ENCODE assay signal across 18 cellular contexts in genomic region chr2:27652790-27653189, GRCh38. TPM values are rescaled to one million over a fixed set of nuclear protein-coding genes. Genes with fewer than 3 reads are reported as not detected.
A peak's percentile ranks its signal among the peaks of the same experiment; 100 is the strongest.
DNase-seq lines count a peak whose midpoint lies in the region; ATAC-seq and TF ChIP-seq lines count a peak whose summit lies in the region.
"Had no signal": no experiment of that assay in that cellular context is flagged by ENCODE, and none has a peak within 500 bp of the region (broad histone marks: within the 10 kb centered on the region; RNA-seq: fewer than 3 reads in every experiment).

No MANE protein-coding gene starts in this region.

- peaks cover 56% of the 10 kb centered on the region for H3K36me3 Mint-ChIP-seq in activated CD8-positive, alpha-beta T cell treated with anti-CD3 and anti-CD28 coated beads for 36 hours (ENCODE audit: low read depth)
- peaks cover 60% of the 10 kb centered on the region for H3K36me3 Mint-ChIP-seq in activated CD8-positive, alpha-beta T cell treated with anti-CD3 and anti-CD28 coated beads, Interleukin-2, amount 10 ng/mL, durations not matched to agents 7 days and 5 days (ENCODE audit: low read depth)
- H3K36me3 Mint-ChIP-seq in CD8-positive, alpha-beta T cell = peaks cover 86% of the 10 kb centered on the region
- peaks cover 73% of the 10 kb centered on the region for H3K36me3 Mint-ChIP-seq in activated T-helper 2 cell treated with anti-CD3 and anti-CD28 coated beads, Interferon-gamma antibody, Interleukin-2, Interleukin-4, amounts not matched to agents 10 μg/mL and 5 μg/mL and 100 μg/mL, durations not matched to agents 14 hours and 24 hours and 36 hours (ENCODE audit: low read depth)

- H3K4me3 Mint-ChIP-seq in activated CD8-positive, alpha-beta T cell treated with anti-CD3 and anti-CD28 coated beads for 36 hours = no peak overlapping the region
- H3K4me3 Mint-ChIP-seq in activated CD8-positive, alpha-beta T cell treated with anti-CD3 and anti-CD28 coated beads, Interleukin-2, amount 10 ng/mL, durations not matched to agents 7 days and 5 days = no peak overlapping the region
- no peak overlapping the region for H3K4me3 Mint-ChIP-seq in CD8-positive, alpha-beta T cell
- no peak overlapping the region for H3K4me3 Mint-ChIP-seq in activated T-helper 2 cell treated with anti-CD3 and anti-CD28 coated beads, Interferon-gamma antibody, Interleukin-2, Interleukin-4, amounts not matched to agents 10 μg/mL and 5 μg/mL and 100 μg/mL, durations not matched to agents 14 hours and 24 hours and 36 hours (ENCODE audit: low read depth)
- H3K4me3 Mint-ChIP-seq: CD14-positive monocyte, H9 had no signal

- H3K36me3 ChIP-seq in CD8-positive, alpha-beta T cell (ENCODE audit: insufficient read depth, low read length) = peaks cover 63% of the 10 kb centered on the region
- H3K36me3 ChIP-seq in upper lobe of right lung = peaks cover 99% of the 10 kb centered on the region
- H3K36me3 ChIP-seq in smooth muscle cell (ENCODE audit: low read depth) = peaks cover 21% of the 10 kb centered on the region

- H4K20me1 ChIP-seq in smooth muscle cell (ENCODE audit: low read depth) = no peaks in the 10 kb centered on the region

- H2AFZ ChIP-seq in smooth muscle cell (ENCODE audit: low read depth) = no peak overlapping the region

- H3K4me2 ChIP-seq in smooth muscle cell = no peak overlapping the region
- H3K4me2 ChIP-seq: A549 had no signal

- H3K4me1 Mint-ChIP-seq in activated CD8-positive, alpha-beta T cell treated with anti-CD3 and anti-CD28 coated beads for 36 hours (ENCODE audit: low read depth) = peaks cover 16% of the 10 kb centered on the region
- H3K4me1 Mint-ChIP-seq in activated CD8-positive, alpha-beta T cell treated with anti-CD3 and anti-CD28 coated beads, Interleukin-2, amount 10 ng/mL, durations not matched to agents 7 days and 5 days (ENCODE audit: low read depth) = no peaks in the 10 kb centered on the region
- peaks cover 2% of the 10 kb centered on the region for H3K4me1 Mint-ChIP-seq in CD8-positive, alpha-beta T cell (ENCODE audit: low read depth)
- peaks cover 9% of the 10 kb centered on the region for H3K4me1 Mint-ChIP-seq in activated T-helper 2 cell treated with anti-CD3 and anti-CD28 coated beads, Interferon-gamma antibody, Interleukin-2, Interleukin-4, amounts not matched to agents 10 μg/mL and 5 μg/mL and 100 μg/mL, durations not matched to agents 14 hours and 24 hours and 36 hours (ENCODE audit: low read depth)
- H3K4me1 Mint-ChIP-seq: CD14-positive monocyte had no signal

- H3K27ac ChIP-seq in CD8-positive, alpha-beta T cell (ENCODE audit: low read depth, low read length) = no peak overlapping the region
- H3K27ac ChIP-seq in upper lobe of right lung (no peak overlapping the region), smooth muscle cell (ENCODE audit: low read depth) (no peak overlapping the region)
- H3K27ac ChIP-seq: A549, Peyer's patch had no signal

- peak overlapping the region; percentile 59 for H3K27ac Mint-ChIP-seq in activated CD8-positive, alpha-beta T cell treated with anti-CD3 and anti-CD28 coated beads for 36 hours
- no peak overlapping the region for H3K27ac Mint-ChIP-seq in activated CD8-positive, alpha-beta T cell treated with anti-CD3 and anti-CD28 coated beads, Interleukin-2, amount 10 ng/mL, durations not matched to agents 7 days and 5 days
- H3K27ac Mint-ChIP-seq in CD8-positive, alpha-beta T cell = peak overlapping the region; percentile 14
- peak overlapping the region; percentile 61 for H3K27ac Mint-ChIP-seq in activated T-helper 2 cell treated with anti-CD3 and anti-CD28 coated beads, Interferon-gamma antibody, Interleukin-2, Interleukin-4, amounts not matched to agents 10 μg/mL and 5 μg/mL and 100 μg/mL, durations not matched to agents 14 hours and 24 hours and 36 hours
- H3K27ac Mint-ChIP-seq: CD14-positive monocyte had no signal

- H3K4me1 ChIP-seq in CD8-positive, alpha-beta T cell (ENCODE audit: insufficient read depth, low read length) = no peaks in the 10 kb centered on the region
- H3K4me1 ChIP-seq in upper lobe of right lung = no peaks in the 10 kb centered on the region
- no peaks in the 10 kb centered on the region for H3K4me1 ChIP-seq in smooth muscle cell (ENCODE audit: low read depth)
- H3K4me1 ChIP-seq: Peyer's patch had no signal

- no peaks in the 10 kb centered on the region for H3K27me3 Mint-ChIP-seq in activated CD8-positive, alpha-beta T cell treated with anti-CD3 and anti-CD28 coated beads for 36 hours
- no peaks in the 10 kb centered on the region for H3K27me3 Mint-ChIP-seq in activated CD8-positive, alpha-beta T cell treated with anti-CD3 and anti-CD28 coated beads, Interleukin-2, amount 10 ng/mL, durations not matched to agents 7 days and 5 days (ENCODE audit: low read depth)
- no peaks in the 10 kb centered on the region for H3K27me3 Mint-ChIP-seq in CD8-positive, alpha-beta T cell (ENCODE audit: low read depth)
- no peaks in the 10 kb centered on the region for H3K27me3 Mint-ChIP-seq in activated T-helper 2 cell treated with anti-CD3 and anti-CD28 coated beads, Interferon-gamma antibody, Interleukin-2, Interleukin-4, amounts not matched to agents 10 μg/mL and 5 μg/mL and 100 μg/mL, durations not matched to agents 14 hours and 24 hours and 36 hours (ENCODE audit: low read depth)

- POLR2A ChIA-PET in activated CD8-positive, alpha-beta T cell treated with anti-CD3 and anti-CD28 coated beads for 36 hours (lab: Charles Lee) = no interaction called here
- POLR2A ChIA-PET in activated CD8-positive, alpha-beta T cell treated with anti-CD3 and anti-CD28 coated beads, Interleukin-2, amount 10 ng/mL, durations not matched to agents 7 days and 5 days (lab: Charles Lee) = interaction anchor here (1.1 kb wide), 1 partner anchor 11 kb away, joined by 3 read pairs; the partner anchor contains the start of genes SLC4A1AP and SUPT7L
- POLR2A ChIA-PET in CD8-positive, alpha-beta T cell (lab: Charles Lee) = no interaction called here

- no peaks in the 10 kb centered on the region for H3K27me3 ChIP-seq in CD8-positive, alpha-beta T cell (ENCODE audit: insufficient read depth, low read length)
- H3K27me3 ChIP-seq in upper lobe of right lung (no peaks in the 10 kb centered on the region), smooth muscle cell (ENCODE audit: low read depth) (no peaks in the 10 kb centered on the region)
- H3K27me3 ChIP-seq: Peyer's patch had no signal

- CTCF ChIA-PET in activated CD8-positive, alpha-beta T cell treated with anti-CD3 and anti-CD28 coated beads for 36 hours (lab: Charles Lee) = interaction anchor here (0.7 kb wide), 1 partner anchor 30 kb away, joined by 3 read pairs; no protein-coding TSS in a partner anchor
- CTCF ChIA-PET in activated CD8-positive, alpha-beta T cell treated with anti-CD3 and anti-CD28 coated beads, Interleukin-2, amount 10 ng/mL, durations not matched to agents 7 days and 5 days (lab: Charles Lee) = interaction anchor here (2.3 kb wide), 1 partner anchor 31 kb away, joined by 6 read pairs; no protein-coding TSS in a partner anchor
- CTCF ChIA-PET in CD8-positive, alpha-beta T cell (lab: Charles Lee) = no interaction called here

- 93% methylated on average over 1 of the region's 1 CpG for WGBS in smooth muscle cell (ENCODE audit: low lambda C conversion rate)

- no peak overlapping the region for H3K4me3 ChIP-seq in CD8-positive, alpha-beta T cell (ENCODE audit: low read depth, low read length)
- H3K4me3 ChIP-seq in epithelial cell of esophagus (ENCODE audit: low read length) = no peak overlapping the region
- no peak overlapping the region for H3K4me3 ChIP-seq in upper lobe of right lung
- H3K4me3 ChIP-seq in smooth muscle cell = no peak overlapping the region
- H3K4me3 ChIP-seq: A549, Peyer's patch had no signal

- H3K79me2 ChIP-seq in smooth muscle cell (ENCODE audit: low read depth) = no peaks in the 10 kb centered on the region

- DNase-seq in activated CD8-positive, alpha-beta T cell treated with anti-CD3 and anti-CD28 coated beads for 36 hours = no peak
- DNase-seq in activated CD8-positive, alpha-beta T cell treated with anti-CD3 and anti-CD28 coated beads, Interleukin-2, amount 10 ng/mL, durations not matched to agents 7 days and 5 days = no peak
- no peak for DNase-seq in CD8-positive, alpha-beta T cell
- DNase-seq in activated T-helper 2 cell treated with anti-CD3 and anti-CD28 coated beads, Interferon-gamma antibody, Interleukin-2, Interleukin-4, amounts not matched to agents 10 μg/mL and 5 μg/mL and 100 μg/mL, durations not matched to agents 14 hours and 24 hours and 36 hours (ENCODE audit: low spot score) = no peak
- DNase-seq in epithelial cell of esophagus (ENCODE audit: low read depth) (peak; percentile 71), upper lobe of right lung (no peak), smooth muscle cell (lab: John Stamatoyannopoulos, UW; ENCODE audit: unreplicated experiment) (no peak)
- DNase-seq: Caco-2, H9, Kasumi-1, NCI-H1417, NCI-H2029 treated with DMSO at 0.1 percent for 48 hours, NCI-H510A, NCI-H82, Peyer's patch had no signal

- no peak for TF ChIP-seq CTCF in activated CD8-positive, alpha-beta T cell treated with anti-CD3 and anti-CD28 coated beads for 36 hours (IDR thresholded peaks at IDR 0.05)
- TF ChIP-seq CTCF in CD8-positive, alpha-beta T cell (IDR thresholded peaks at IDR 0.05) = no peak
- TF ChIP-seq CTCF in epithelial cell of esophagus (IDR thresholded peaks at IDR 0.05; ENCODE audit: insufficient read depth, low read depth, low read length, missing control alignments) = no peak
- no peak for TF ChIP-seq CTCF in upper lobe of right lung (IDR thresholded peaks at IDR 0.05)
- no peak for TF ChIP-seq CTCF in smooth muscle cell (IDR thresholded peaks at IDR 0.05; ENCODE audit: borderline replicate concordance, insufficient read depth, poor library complexity, severe bottlenecking)

- no peaks in the 10 kb centered on the region for H3K9me3 ChIP-seq in CD8-positive, alpha-beta T cell (ENCODE audit: low read length)
- H3K9me3 ChIP-seq in upper lobe of right lung (no peaks in the 10 kb centered on the region), smooth muscle cell (replicated peaks; ENCODE audit: low read depth) (no peaks in the 10 kb centered on the region)
- H3K9me3 ChIP-seq: A549, Caco-2, Peyer's patch had no signal

- peak; percentile 20 for ATAC-seq in activated CD8-positive, alpha-beta T cell treated with anti-CD3 and anti-CD28 coated beads for 36 hours
- no peak for ATAC-seq in activated CD8-positive, alpha-beta T cell treated with anti-CD3 and anti-CD28 coated beads, Interleukin-2, amount 10 ng/mL, durations not matched to agents 7 days and 5 days
- no peak for ATAC-seq in CD8-positive, alpha-beta T cell
- no peak for ATAC-seq in upper lobe of right lung
- ATAC-seq in HG03159 (IDR thresholded peaks at IDR 0.05; ENCODE audit: unreplicated experiment) = no peak

- intact Hi-C loops in activated CD8-positive, alpha-beta T cell treated with anti-CD3 and anti-CD28 coated beads for 36 hours (cut with micrococcal nuclease) = no loop called here
- intact Hi-C loops in CD8-positive, alpha-beta T cell (cut with DNase I, micrococcal nuclease) = no loop called here
- intact Hi-C loops in activated T-helper 2 cell treated with anti-CD3 and anti-CD28 coated beads, Interferon-gamma antibody, Interleukin-2, Interleukin-4, amounts not matched to agents 10 μg/mL and 5 μg/mL and 100 μg/mL, durations not matched to agents 14 hours and 24 hours and 36 hours (cut with micrococcal nuclease) = no loop called here
- intact Hi-C loops in upper lobe of right lung (cut with DNase I) = no loop called here

- peaks cover 4% of the 10 kb centered on the region for H3F3A ChIP-seq in smooth muscle cell (ENCODE audit: low read depth)

- no peaks in the 10 kb centered on the region for H3K9me3 Mint-ChIP-seq in activated CD8-positive, alpha-beta T cell treated with anti-CD3 and anti-CD28 coated beads for 36 hours
- H3K9me3 Mint-ChIP-seq in activated CD8-positive, alpha-beta T cell treated with anti-CD3 and anti-CD28 coated beads, Interleukin-2, amount 10 ng/mL, durations not matched to agents 7 days and 5 days (ENCODE audit: insufficient read depth) = no peaks in the 10 kb centered on the region
- no peaks in the 10 kb centered on the region for H3K9me3 Mint-ChIP-seq in CD8-positive, alpha-beta T cell
- H3K9me3 Mint-ChIP-seq in activated T-helper 2 cell treated with anti-CD3 and anti-CD28 coated beads, Interferon-gamma antibody, Interleukin-2, Interleukin-4, amounts not matched to agents 10 μg/mL and 5 μg/mL and 100 μg/mL, durations not matched to agents 14 hours and 24 hours and 36 hours = no peaks in the 10 kb centered on the region
- H3K9me3 Mint-ChIP-seq: CD14-positive monocyte, H9 had no signal

- H3K9ac ChIP-seq in smooth muscle cell (ENCODE audit: low read depth) = no peak overlapping the region

RNA-seq across cellular contexts. Expression of gene SUPT7L, which starts 10.6 kb away (rescaled TPM):
- 10 to 100 TPM; 21.8 to 22.6 TPM for total RNA-seq in activated CD8-positive, alpha-beta T cell treated with anti-CD3 and anti-CD28 coated beads for 36 hours
- total RNA-seq in activated CD8-positive, alpha-beta T cell treated with anti-CD3 and anti-CD28 coated beads, Interleukin-2, amount 10 ng/mL, durations not matched to agents 7 days and 5 days = 10 to 100 TPM; 30.1 to 30.8 TPM
- 10 to 100 TPM; 54.0 to 55.5 TPM for total RNA-seq in CD8-positive, alpha-beta T cell
- 32.5 and 37.0 TPM in 2 replicates for total RNA-seq in activated T-helper 2 cell treated with anti-CD3 and anti-CD28 coated beads, Interferon-gamma antibody, Interleukin-2, Interleukin-4, amounts not matched to agents 10 μg/mL and 5 μg/mL and 100 μg/mL, durations not matched to agents 14 hours and 24 hours and 36 hours
- 30.5 TPM for total RNA-seq in upper lobe of right lung
- 27.6 and 29.8 TPM in 2 replicates for total RNA-seq in smooth muscle cell
- 18.9 and 27.9 TPM in 2 replicates for polyA plus RNA-seq in smooth muscle cell

RNA-seq across cellular contexts. Expression of gene SLC4A1AP, which starts 10.9 kb away (rescaled TPM):
- 10 to 100 TPM; 19.1 to 19.3 TPM for total RNA-seq in activated CD8-positive, alpha-beta T cell treated with anti-CD3 and anti-CD28 coated beads for 36 hours
- total RNA-seq in activated CD8-positive, alpha-beta T cell treated with anti-CD3 and anti-CD28 coated beads, Interleukin-2, amount 10 ng/mL, durations not matched to agents 7 days and 5 days = 10 to 100 TPM; 24.2 to 25.2 TPM
- 10 to 100 TPM; 21.4 to 22.8 TPM for total RNA-seq in CD8-positive, alpha-beta T cell
- total RNA-seq in activated T-helper 2 cell treated with anti-CD3 and anti-CD28 coated beads, Interferon-gamma antibody, Interleukin-2, Interleukin-4, amounts not matched to agents 10 μg/mL and 5 μg/mL and 100 μg/mL, durations not matched to agents 14 hours and 24 hours and 36 hours = 26.7 and 27.8 TPM in 2 replicates
- total RNA-seq in upper lobe of right lung (18.7 TPM), smooth muscle cell (27.5 and 28.7 TPM in 2 replicates)
- 26.2 and 29.7 TPM in 2 replicates for polyA plus RNA-seq in smooth muscle cell

RNA-seq across cellular contexts. Expression of gene GPN1, which starts 23.9 kb away (rescaled TPM):
- 10 to 100 TPM; 37.6 to 41.2 TPM for total RNA-seq in activated CD8-positive, alpha-beta T cell treated with anti-CD3 and anti-CD28 coated beads for 36 hours
- total RNA-seq in activated CD8-positive, alpha-beta T cell treated with anti-CD3 and anti-CD28 coated beads, Interleukin-2, amount 10 ng/mL, durations not matched to agents 7 days and 5 days = 10 to 100 TPM; 39.7 to 41.4 TPM
- total RNA-seq in CD8-positive, alpha-beta T cell = 10 to 100 TPM; 40.6 to 41.7 TPM
- 54.3 and 55.9 TPM in 2 replicates for total RNA-seq in activated T-helper 2 cell treated with anti-CD3 and anti-CD28 coated beads, Interferon-gamma antibody, Interleukin-2, Interleukin-4, amounts not matched to agents 10 μg/mL and 5 μg/mL and 100 μg/mL, durations not matched to agents 14 hours and 24 hours and 36 hours
- total RNA-seq in upper lobe of right lung (23.4 TPM), smooth muscle cell (39.0 and 51.6 TPM in 2 replicates)
- 52.7 and 54.0 TPM in 2 replicates for polyA plus RNA-seq in smooth muscle cell

RNA-seq across cellular contexts. Expression of gene CCDC121, which starts 24.0 kb away (rescaled TPM):
- total RNA-seq in activated CD8-positive, alpha-beta T cell treated with anti-CD3 and anti-CD28 coated beads for 36 hours = under 1 TPM; 0.40 to 0.43 TPM
- total RNA-seq in activated CD8-positive, alpha-beta T cell treated with anti-CD3 and anti-CD28 coated beads, Interleukin-2, amount 10 ng/mL, durations not matched to agents 7 days and 5 days = 1 to 10 TPM; 1.5 to 1.6 TPM
- 1 to 10 TPM in 1 of 2 experiments, under 1 TPM in 1; 0.92 to 1.4 TPM for total RNA-seq in CD8-positive, alpha-beta T cell
- 0.57 and 0.73 TPM in 2 replicates for total RNA-seq in activated T-helper 2 cell treated with anti-CD3 and anti-CD28 coated beads, Interferon-gamma antibody, Interleukin-2, Interleukin-4, amounts not matched to agents 10 μg/mL and 5 μg/mL and 100 μg/mL, durations not matched to agents 14 hours and 24 hours and 36 hours
- total RNA-seq in upper lobe of right lung (4.2 TPM), smooth muscle cell (0.81 and 6.3 TPM in 2 replicates)
- polyA plus RNA-seq in smooth muscle cell = 1.7 and 3.4 TPM in 2 replicates
